28 cellular contexts compared by ENCODE assay signal in genomic region chr4:46432923-46433322, GRCh38. TPM values are rescaled to one million over a fixed set of nuclear protein-coding genes. Genes with fewer than 3 reads are reported as not detected.
DNase-seq lines count a peak whose midpoint lies in the region; ATAC-seq and TF ChIP-seq lines count a peak whose summit lies in the region.
"Had no signal": no experiment of that assay in that cellular context is flagged by ENCODE, and none has a peak within 500 bp of the region (broad histone marks: within the 10 kb centered on the region; RNA-seq: fewer than 3 reads in every experiment).

No MANE protein-coding gene starts in this region.

- H3K36me3 ChIP-seq in CD8-positive, alpha-beta T cell (ENCODE audit: insufficient read depth, low read length): no peaks in the 10 kb centered on the region
- H3K36me3 ChIP-seq: heart left ventricle, spleen, suprapubic skin had no signal

- no peak overlapping the region for H3K27ac ChIP-seq in CD8-positive, alpha-beta T cell (ENCODE audit: low read depth, low read length)
- H3K27ac ChIP-seq: C4-2B, dorsolateral prefrontal cortex, heart left ventricle, spleen, suprapubic skin had no signal

- H3K27me3 Mint-ChIP-seq in CD8-positive, alpha-beta T cell (ENCODE audit: low read depth): no peaks in the 10 kb centered on the region
- no peaks in the 10 kb centered on the region; the same call in 1 of the 2 replicates for H3K27me3 Mint-ChIP-seq in WTC11 (ENCODE audit: low read depth)
- H3K27me3 Mint-ChIP-seq: activated naive CD4-positive, alpha-beta T cell treated with anti-CD3 and anti-CD28 coated beads, Interleukin-2, amount 10 ng/mL, durations not matched to agents 7 days and 5 days; brain; naive thymus-derived CD8-positive, alpha-beta T cell had no signal

- ATAC-seq in left cardiac atrium: no peak
- no peak for ATAC-seq in GM18498 (IDR thresholded peaks at IDR 0.05; ENCODE audit: unreplicated experiment)
- ATAC-seq in CD8-positive, alpha-beta T cell: no peak
- ATAC-seq in WTC11: no peak
- ATAC-seq: heart left ventricle; naive thymus-derived CD8-positive, alpha-beta T cell had no signal

- CTCF ChIA-PET in CD8-positive, alpha-beta T cell (lab: Charles Lee): no interaction called here
- CTCF ChIA-PET in WTC11 (lab: Charles Lee): interaction anchor here (1.3 kb wide), 1 partner anchor 215 kb away, joined by 3 read pairs; no protein-coding TSS in a partner anchor

- H3K4me1 ChIP-seq in CD8-positive, alpha-beta T cell (ENCODE audit: insufficient read depth, low read length): no peaks in the 10 kb centered on the region
- H3K4me1 ChIP-seq: heart left ventricle, spleen, suprapubic skin had no signal

- no peak overlapping the region for H3K4me3 Mint-ChIP-seq in CD8-positive, alpha-beta T cell
- no peak overlapping the region for H3K4me3 Mint-ChIP-seq in WTC11
- H3K4me3 Mint-ChIP-seq: activated naive CD4-positive, alpha-beta T cell treated with anti-CD3 and anti-CD28 coated beads, Interleukin-2, amount 10 ng/mL, durations not matched to agents 7 days and 5 days; brain; immature natural killer cell; naive thymus-derived CD8-positive, alpha-beta T cell had no signal

- no peak overlapping the region for H3K27ac Mint-ChIP-seq in CD8-positive, alpha-beta T cell
- H3K27ac Mint-ChIP-seq in WTC11: no peak overlapping the region
- H3K27ac Mint-ChIP-seq: activated naive CD4-positive, alpha-beta T cell treated with anti-CD3 and anti-CD28 coated beads, Interleukin-2, amount 10 ng/mL, durations not matched to agents 7 days and 5 days; immature natural killer cell; naive thymus-derived CD8-positive, alpha-beta T cell; progenitor cell of endocrine pancreas had no signal

- no peaks in the 10 kb centered on the region for H3K4me1 Mint-ChIP-seq in CD8-positive, alpha-beta T cell (ENCODE audit: low read depth)
- peaks cover 22% of the 10 kb centered on the region for H3K4me1 Mint-ChIP-seq in WTC11
- H3K4me1 Mint-ChIP-seq: activated naive CD4-positive, alpha-beta T cell treated with anti-CD3 and anti-CD28 coated beads, Interleukin-2, amount 10 ng/mL, durations not matched to agents 7 days and 5 days; immature natural killer cell; naive thymus-derived CD8-positive, alpha-beta T cell had no signal

- H3K4me3 ChIP-seq in cardiac fibroblast (replicated peaks in 1 of 2; ENCODE audit: low read depth in 2 of 2, low read length in 2 of 2): no peak overlapping the region
- no peak overlapping the region for H3K4me3 ChIP-seq in CD8-positive, alpha-beta T cell (ENCODE audit: low read depth, low read length)
- H3K4me3 ChIP-seq: dorsolateral prefrontal cortex, heart left ventricle, spleen, suprapubic skin had no signal

- DNase-seq in left cardiac atrium (peak; percentile 23), cardiac septum (ENCODE audit: low spot score) (no peak), cardiac fibroblast (ENCODE audit: low read depth in 2 of 2) (peak; percentile 57 to 72), kidney tubule cell (ENCODE audit: low spot score) (peak; percentile 17), OCI-M1 (lab: John Stamatoyannopoulos, UW) (no peak), WTC11 (ENCODE audit: low spot score) (no peak)
- no peak for DNase-seq in CD8-positive, alpha-beta T cell
- DNase-seq: 8988T; activated CD4-positive, alpha-beta T cell treated with anti-CD3 and anti-CD28 coated beads, Interleukin-2, amount 50 U/mL, for 4 hours; activated naive CD4-positive, alpha-beta T cell treated with anti-CD3 and anti-CD28 coated beads, Interleukin-2, amount 10 ng/mL, durations not matched to agents 7 days and 5 days; DMS79; GOT3; immature natural killer cell; naive thymus-derived CD8-positive, alpha-beta T cell; NCI-H146; NCI-H345; Right ventricle myocardium superior; spleen; T-helper 1 cell had no signal

- peaks cover 2% of the 10 kb centered on the region for H3K9me3 Mint-ChIP-seq in CD8-positive, alpha-beta T cell
- peaks cover 9% of the 10 kb centered on the region for H3K9me3 Mint-ChIP-seq in WTC11
- H3K9me3 Mint-ChIP-seq: activated naive CD4-positive, alpha-beta T cell treated with anti-CD3 and anti-CD28 coated beads, Interleukin-2, amount 10 ng/mL, durations not matched to agents 7 days and 5 days had no signal

- no peaks in the 10 kb centered on the region for H3K27me3 ChIP-seq in CD8-positive, alpha-beta T cell (ENCODE audit: insufficient read depth, low read length)
- H3K27me3 ChIP-seq: dorsolateral prefrontal cortex, heart left ventricle, spleen, suprapubic skin had no signal

- intact Hi-C loops in left cardiac atrium (cut with DNase I) (no loop called here), cardiac septum (cut with DNase I) (no loop called here)
- intact Hi-C loops in CD8-positive, alpha-beta T cell (cut with DNase I, micrococcal nuclease): no loop called here

- no peaks in the 10 kb centered on the region for H3K9me3 ChIP-seq in CD8-positive, alpha-beta T cell (ENCODE audit: low read length)
- H3K9me3 ChIP-seq: suprapubic skin had no signal

- H3K36me3 Mint-ChIP-seq in CD8-positive, alpha-beta T cell: no peaks in the 10 kb centered on the region
- H3K36me3 Mint-ChIP-seq in WTC11: no peaks in the 10 kb centered on the region; the same call in 1 of the 2 replicates
- H3K36me3 Mint-ChIP-seq: activated naive CD4-positive, alpha-beta T cell treated with anti-CD3 and anti-CD28 coated beads, Interleukin-2, amount 10 ng/mL, durations not matched to agents 7 days and 5 days; brain; immature natural killer cell; naive thymus-derived CD8-positive, alpha-beta T cell had no signal

- POLR2A ChIA-PET in CD8-positive, alpha-beta T cell (lab: Charles Lee): no interaction called here
- POLR2A ChIA-PET in WTC11 (lab: Charles Lee): no interaction called here

- TF ChIP-seq CTCF in cardiac fibroblast (IDR thresholded peaks at IDR 0.05; ENCODE audit: low read depth, low read length) (no peak), WTC11 (IDR thresholded peaks at IDR 0.05) (no peak)
- no peak for TF ChIP-seq CTCF in CD8-positive, alpha-beta T cell (IDR thresholded peaks at IDR 0.05)

TF ChIP-seq in WTC11, 78 proteins besides CTCF, POLR2A, EP300 and RAD21 (continues in another document):
- TF ChIP-seq, protein P1, sequence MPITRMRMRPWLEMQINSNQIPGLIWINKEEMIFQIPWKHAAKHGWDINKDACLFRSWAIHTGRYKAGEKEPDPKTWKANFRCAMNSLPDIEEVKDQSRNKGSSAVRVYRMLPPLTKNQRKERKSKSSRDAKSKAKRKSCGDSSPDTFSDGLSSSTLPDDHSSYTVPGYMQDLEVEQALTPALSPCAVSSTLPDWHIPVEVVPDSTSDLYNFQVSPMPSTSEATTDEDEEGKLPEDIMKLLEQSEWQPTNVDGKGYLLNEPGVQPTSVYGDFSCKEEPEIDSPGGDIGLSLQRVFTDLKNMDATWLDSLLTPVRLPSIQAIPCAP (CRISPR knock-in tag; IDR thresholded peaks at IDR 0.05): no peak
- TF ChIP-seq, protein P2, sequence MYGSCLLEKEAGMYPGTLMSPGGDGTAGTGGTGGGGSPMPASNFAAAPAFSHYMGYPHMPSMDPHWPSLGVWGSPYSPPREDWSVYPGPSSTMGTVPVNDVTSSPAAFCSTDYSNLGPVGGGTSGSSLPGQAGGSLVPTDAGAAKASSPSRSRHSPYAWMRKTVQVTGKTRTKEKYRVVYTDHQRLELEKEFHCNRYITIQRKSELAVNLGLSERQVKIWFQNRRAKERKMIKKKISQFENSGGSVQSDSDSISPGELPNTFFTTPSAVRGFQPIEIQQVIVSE (CRISPR knock-in tag; IDR thresholded peaks at IDR 0.05; ENCODE audit: borderline replicate concordance): no peak
- TF ChIP-seq HMGA2 (CRISPR knock-in tag; IDR thresholded peaks at IDR 0.05): no peak
- TF ChIP-seq ZMAT4 (CRISPR knock-in tag; IDR thresholded peaks at IDR 0.05): no peak
- TF ChIP-seq ZNF219 (CRISPR knock-in tag; IDR thresholded peaks at IDR 0.05; ENCODE audit: borderline replicate concordance): no peak
- no peak for TF ChIP-seq E2F5 (CRISPR knock-in tag; IDR thresholded peaks at IDR 0.05)
- no peak for TF ChIP-seq TEAD1 (CRISPR knock-in tag; IDR thresholded peaks at IDR 0.05)
- TF ChIP-seq NFE2L1 (CRISPR knock-in tag; IDR thresholded peaks at IDR 0.05): no peak
- no peak for TF ChIP-seq ESRRA (CRISPR knock-in tag; IDR thresholded peaks at IDR 0.05; ENCODE audit: borderline replicate concordance)
- TF ChIP-seq MXD4 (CRISPR knock-in tag; IDR thresholded peaks at IDR 0.05; ENCODE audit: borderline replicate concordance): no peak
- TF ChIP-seq ZNF416 (CRISPR knock-in tag; IDR thresholded peaks at IDR 0.05): no peak
- no peak for TF ChIP-seq ERG (CRISPR knock-in tag; IDR thresholded peaks at IDR 0.05)
- TF ChIP-seq MLX (CRISPR knock-in tag; IDR thresholded peaks at IDR 0.05): no peak
- no peak for TF ChIP-seq JAZF1 (CRISPR knock-in tag; IDR thresholded peaks at IDR 0.05)
- no peak for TF ChIP-seq FOXK1 (CRISPR knock-in tag; IDR thresholded peaks at IDR 0.05)

RNA-seq across cellular contexts. Expression of gene GABRA2, which starts 43.0 kb away (rescaled TPM):
- total RNA-seq in left cardiac atrium (under 1 TPM; 0.21 to 0.59 TPM), cardiac septum (0.22 TPM), WTC11 (2021) (1.0 to 2.0 TPM (median 1.3 TPM) in 3 replicates)
- total RNA-seq in CD8-positive, alpha-beta T cell: not detected
- total RNA-seq: epithelial cell of proximal tubule; lung microvascular endothelial cell; naive thymus-derived CD8-positive, alpha-beta T cell had no signal

Comparison
In these comparisons a context has a peak if more than half of its experiments do, and no peak if none do; other contexts are left out.
1. DNase-seq: peak in left cardiac atrium (single experiment), cardiac fibroblast (2 of 2) and kidney tubule cell (single experiment); none in cardiac septum (single experiment), OCI-M1 (single experiment), CD8-positive, alpha-beta T cell (0 of 7) and WTC11 (single experiment).